Comparison of ENCODE assay signal across 23 cellular contexts in genomic region chr12:19177754-19178153, GRCh38. TPM values are rescaled to one million over a fixed set of nuclear protein-coding genes. Genes with fewer than 3 reads are reported as not detected.
DNase-seq lines count a peak whose midpoint lies in the region; ATAC-seq and TF ChIP-seq lines count a peak whose summit lies in the region.
"Had no signal": no experiment of that assay in that cellular context is flagged by ENCODE, and none has a peak within 500 bp of the region (broad histone marks: within the 10 kb centered on the region; RNA-seq: fewer than 3 reads in every experiment).

No MANE protein-coding gene starts in this region.

- H3K36me3 Mint-ChIP-seq in endothelial cell (ENCODE audit: low read depth, unreplicated experiment): no peaks in the 10 kb centered on the region
- H3K36me3 Mint-ChIP-seq: CD14-positive monocyte had no signal

- H4K20me1 ChIP-seq in osteoblast (ENCODE audit: insufficient read depth, low read length): no peaks in the 10 kb centered on the region

- peaks cover 4% of the 10 kb centered on the region for H3K4me1 ChIP-seq in osteoblast (ENCODE audit: insufficient read depth, low read length)
- H3K4me1 ChIP-seq: thyroid gland had no signal

- H3K9me3 Mint-ChIP-seq in endothelial cell (ENCODE audit: unreplicated experiment): no peaks in the 10 kb centered on the region
- H3K9me3 Mint-ChIP-seq: activated CD4-positive, alpha-beta T cell treated with anti-CD3 and anti-CD28 coated beads, Interleukin-2, amount 10 ng/mL, durations not matched to agents 24 days and 14 days; activated T-cell treated with anti-CD3 and anti-CD28 coated beads, Interleukin-2, amount 50 U/mL, for 4 hours; neural crest cell; stimulated activated naive CD8-positive, alpha-beta T cell treated with anti-CD3 and anti-CD28 coated beads, Interleukin-15, amount 100 ng/mL, for 72 hours; T-helper 2 cell treated with Interferon-gamma antibody and Interleukin-4, amounts not matched to agents 5 μg/mL and 100 μg/mL, for 36 hours had no signal

- no peak overlapping the region for H3K4me3 Mint-ChIP-seq in endothelial cell (ENCODE audit: unreplicated experiment)
- H3K4me3 Mint-ChIP-seq: activated CD4-positive, alpha-beta T cell treated with anti-CD3 and anti-CD28 coated beads, Interleukin-2, amount 10 ng/mL, durations not matched to agents 24 days and 14 days; activated T-cell treated with anti-CD3 and anti-CD28 coated beads, Interleukin-2, amount 50 U/mL, for 4 hours; CD14-positive monocyte; neural crest cell; stimulated activated naive CD8-positive, alpha-beta T cell treated with anti-CD3 and anti-CD28 coated beads, Interleukin-15, amount 100 ng/mL, for 72 hours; T-helper 2 cell treated with Interferon-gamma antibody and Interleukin-4, amounts not matched to agents 5 μg/mL and 100 μg/mL, for 36 hours had no signal

- H3K4me1 Mint-ChIP-seq in endothelial cell (ENCODE audit: unreplicated experiment): no peaks in the 10 kb centered on the region
- H3K4me1 Mint-ChIP-seq: activated CD4-positive, alpha-beta T cell treated with anti-CD3 and anti-CD28 coated beads, Interleukin-2, amount 10 ng/mL, durations not matched to agents 24 days and 14 days; CD14-positive monocyte; stimulated activated naive CD8-positive, alpha-beta T cell treated with anti-CD3 and anti-CD28 coated beads, Interleukin-15, amount 100 ng/mL, for 72 hours had no signal

- H2AFZ ChIP-seq in osteoblast (ENCODE audit: low read length): peak overlapping the region; percentile 31

- DNase-seq in HCEC 1CT: peak; percentile 53
- peak; percentile 20 for DNase-seq in astrocyte of the hippocampus (ENCODE audit: low read depth, low spot score)
- DNase-seq in foreskin fibroblast: peak; percentile 20 to 64
- DNase-seq in osteoblast (ENCODE audit: insufficient read length, low spot score, missing footprints): no peak
- DNase-seq in endothelial cell (ENCODE audit: low spot score): no peak
- no peak for DNase-seq in Kasumi-1 (lab: John Stamatoyannopoulos, UW)
- DNase-seq: activated CD4-positive, alpha-beta T cell treated with anti-CD3 and anti-CD28 coated beads, Interleukin-2, amount 10 ng/mL, durations not matched to agents 24 days and 14 days; activated naive CD4-positive, alpha-beta T cell; activated T-cell treated with anti-CD3 and anti-CD28 coated beads, Interleukin-2, amount 50 U/mL, for 4 hours; adrenal gland; central memory CD4-positive, alpha-beta T cell; dorsolateral prefrontal cortex; NCI-H1092; NCI-H1930; posterior cingulate gyrus; stimulated activated naive CD8-positive, alpha-beta T cell treated with anti-CD3 and anti-CD28 coated beads, Interleukin-15, amount 100 ng/mL, for 72 hours; thyroid gland had no signal

- peak overlapping the region; percentile 8 for H3K27ac ChIP-seq in osteoblast (ENCODE audit: low read depth, low read length)
- H3K27ac ChIP-seq: adrenal gland, epithelial cell of prostate, thyroid gland, VCaP had no signal

- TF ChIP-seq CTCF in foreskin fibroblast (IDR thresholded peaks at IDR 0.05; ENCODE audit: low read depth, low read length): no peak
- no peak for TF ChIP-seq CTCF in osteoblast (IDR thresholded peaks at IDR 0.05; ENCODE audit: extremely low read depth, low read depth, low read length)
- no peak for TF ChIP-seq CTCF in endothelial cell (IDR thresholded peaks at IDR 0.05; ENCODE audit: unreplicated experiment)

- H3K27me3 ChIP-seq in osteoblast (ENCODE audit: insufficient read depth, low read length): no peaks in the 10 kb centered on the region
- H3K27me3 ChIP-seq: adrenal gland, dorsolateral prefrontal cortex, thyroid gland had no signal

- no peak overlapping the region for H3K4me2 ChIP-seq in osteoblast (ENCODE audit: insufficient read depth, low read length)

- H3K9me3 ChIP-seq in osteoblast (ENCODE audit: low read depth, low read length): no peaks in the 10 kb centered on the region
- H3K9me3 ChIP-seq: adrenal gland, thyroid gland had no signal

- H3K27ac Mint-ChIP-seq in endothelial cell (ENCODE audit: unreplicated experiment): no peak overlapping the region
- H3K27ac Mint-ChIP-seq: activated CD4-positive, alpha-beta T cell treated with anti-CD3 and anti-CD28 coated beads, Interleukin-2, amount 10 ng/mL, durations not matched to agents 24 days and 14 days; stimulated activated naive CD8-positive, alpha-beta T cell treated with anti-CD3 and anti-CD28 coated beads, Interleukin-15, amount 100 ng/mL, for 72 hours; T-helper 2 cell treated with Interferon-gamma antibody and Interleukin-4, amounts not matched to agents 5 μg/mL and 100 μg/mL, for 36 hours had no signal

- no peaks in the 10 kb centered on the region for H3K79me2 ChIP-seq in osteoblast (ENCODE audit: insufficient read depth, low read length)

- H3K4me3 ChIP-seq in foreskin fibroblast (ENCODE audit: low read depth in 1 of 2, low read length in 2 of 2): no peak overlapping the region
- H3K4me3 ChIP-seq in osteoblast (ENCODE audit: insufficient read depth, low read length): no peak overlapping the region
- H3K4me3 ChIP-seq: adrenal gland, dorsolateral prefrontal cortex, thyroid gland had no signal

- no peaks in the 10 kb centered on the region for H3K27me3 Mint-ChIP-seq in endothelial cell (ENCODE audit: unreplicated experiment)
- H3K27me3 Mint-ChIP-seq: activated CD4-positive, alpha-beta T cell treated with anti-CD3 and anti-CD28 coated beads, Interleukin-2, amount 10 ng/mL, durations not matched to agents 24 days and 14 days; stimulated activated naive CD8-positive, alpha-beta T cell treated with anti-CD3 and anti-CD28 coated beads, Interleukin-15, amount 100 ng/mL, for 72 hours had no signal

- H3K36me3 ChIP-seq in osteoblast (ENCODE audit: insufficient read depth, low read length): no peaks in the 10 kb centered on the region
- H3K36me3 ChIP-seq: adrenal gland, thyroid gland had no signal

- ATAC-seq in GM19395 (IDR thresholded peaks at IDR 0.05; ENCODE audit: unreplicated experiment): no peak
- ATAC-seq: activated T-cell treated with anti-CD3 and anti-CD28 coated beads, Interleukin-2, amount 50 U/mL, for 4 hours; stimulated activated naive CD8-positive, alpha-beta T cell treated with anti-CD3 and anti-CD28 coated beads, Interleukin-15, amount 100 ng/mL, for 72 hours had no signal

RNA-seq across cellular contexts. Expression of gene PLEKHA5, which starts 48.2 kb away (rescaled TPM):
- total RNA-seq in osteoblast (82.2 and 86.0 TPM in 2 replicates), endothelial cell (ENCODE audit: unreplicated experiment) (30.2 TPM)

Comparison
In these comparisons a context has a peak if more than half of its experiments do, and no peak if none do; other contexts are left out.
1. DNase-seq: peak in HCEC 1CT (single experiment), astrocyte of the hippocampus (single experiment) and foreskin fibroblast (2 of 2); none in osteoblast (single experiment), endothelial cell (single experiment) and Kasumi-1 (0 of 2).